Comparison of ENCODE assay signal across 8 cellular contexts in the genomic region with DNA sequence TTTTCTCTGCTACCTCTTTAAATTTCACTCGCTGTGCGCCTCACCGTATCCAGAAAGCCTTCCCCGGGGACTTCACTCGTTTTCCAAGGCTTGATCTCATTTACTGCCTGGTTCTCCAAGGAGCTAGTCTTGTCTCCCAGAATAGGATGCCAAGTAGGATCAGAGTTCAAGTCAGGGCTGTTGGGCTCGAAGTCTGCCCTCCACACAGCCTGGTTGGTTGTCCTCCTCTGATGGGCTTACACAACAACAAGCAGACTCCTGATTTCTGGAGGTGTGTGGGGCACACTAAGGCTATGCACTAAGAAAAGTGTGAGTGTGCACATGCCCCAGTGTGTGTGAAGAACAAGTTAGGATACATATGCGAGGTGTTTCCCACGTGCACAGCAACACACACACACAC. TPM values are rescaled to one million over a fixed set of nuclear protein-coding genes. Genes with fewer than 3 reads are reported as not detected.
DNase-seq lines count a peak whose midpoint lies in the region; ATAC-seq and TF ChIP-seq lines count a peak whose summit lies in the region.

No MANE protein-coding gene starts in this region.

- CTCF ChIA-PET in activated naive CD4-positive, alpha-beta T cell treated with anti-CD3 and anti-CD28 coated beads, Interleukin-2, amount 10 ng/mL, durations not matched to agents 7 days and 5 days (lab: Charles Lee): no interaction called here

- peaks cover 43% of the 10 kb centered on the region for H3K36me3 Mint-ChIP-seq in activated naive CD4-positive, alpha-beta T cell treated with anti-CD3 and anti-CD28 coated beads, Interleukin-2, amount 10 ng/mL, durations not matched to agents 7 days and 5 days

- H3K36me3 ChIP-seq in mucosa of descending colon (ENCODE audit: low read depth) (peaks cover 3% of the 10 kb centered on the region), vagina (no peaks in the 10 kb centered on the region)

- ATAC-seq in mucosa of descending colon (peak; percentile 44), GM18867 (IDR thresholded peaks at IDR 0.05; ENCODE audit: unreplicated experiment) (no peak)

- TF ChIP-seq CTCF in coronary artery (IDR thresholded peaks at IDR 0.05) (no peak), mucosa of descending colon (IDR thresholded peaks at IDR 0.05) (no peak), vagina (IDR thresholded peaks at IDR 0.05) (no peak)

- peak overlapping the region; percentile 28 to 85 for H3K27ac ChIP-seq in coronary artery
- peak overlapping the region; percentile 59 for H3K27ac ChIP-seq in vagina

- DNase-seq in activated naive CD4-positive, alpha-beta T cell treated with anti-CD3 and anti-CD28 coated beads, Interleukin-2, amount 10 ng/mL, durations not matched to agents 7 days and 5 days: no peak
- no peak for DNase-seq in activated naive CD4-positive, alpha-beta T cell treated with anti-CD3 and anti-CD28 coated beads, Interleukin-2, amount 50 U/mL, for 16 hours
- DNase-seq in coronary artery (ENCODE audit: low spot score): no peak
- peak in 1 of 3 donors; percentile 68 for DNase-seq in mucosa of descending colon
- no peak for DNase-seq in vagina (ENCODE audit: extremely low spot score in 2 of 2)
- no peak for DNase-seq in SW 1271 (lab: John Stamatoyannopoulos, UW)
- DNase-seq in CD1c-positive myeloid dendritic cell (ENCODE audit: extremely low spot score): no peak

- no peak overlapping the region for H3K4me3 Mint-ChIP-seq in activated naive CD4-positive, alpha-beta T cell treated with anti-CD3 and anti-CD28 coated beads, Interleukin-2, amount 10 ng/mL, durations not matched to agents 7 days and 5 days

- no peaks in the 10 kb centered on the region for H3K27me3 ChIP-seq in vagina

- peak overlapping the region; percentile 67 for H3K27ac Mint-ChIP-seq in activated naive CD4-positive, alpha-beta T cell treated with anti-CD3 and anti-CD28 coated beads, Interleukin-2, amount 10 ng/mL, durations not matched to agents 7 days and 5 days

- peaks cover 74% of the 10 kb centered on the region for H3K4me1 Mint-ChIP-seq in activated naive CD4-positive, alpha-beta T cell treated with anti-CD3 and anti-CD28 coated beads, Interleukin-2, amount 10 ng/mL, durations not matched to agents 7 days and 5 days

- no peaks in the 10 kb centered on the region for H3K9me3 Mint-ChIP-seq in activated naive CD4-positive, alpha-beta T cell treated with anti-CD3 and anti-CD28 coated beads, Interleukin-2, amount 10 ng/mL, durations not matched to agents 7 days and 5 days

- H3K9me3 ChIP-seq in mucosa of descending colon: no peaks in the 10 kb centered on the region
- H3K9me3 ChIP-seq in vagina: no peaks in the 10 kb centered on the region

- H3K4me3 ChIP-seq in coronary artery (peak overlapping the region; percentile 24), mucosa of descending colon (no peak overlapping the region), vagina (no peak overlapping the region)

- intact Hi-C loops in mucosa of descending colon (cut with DNase I, micrococcal nuclease): no loop called here
- intact Hi-C loops in vagina (cut with DNase I): no loop called here

- H3K27me3 Mint-ChIP-seq in activated naive CD4-positive, alpha-beta T cell treated with anti-CD3 and anti-CD28 coated beads, Interleukin-2, amount 10 ng/mL, durations not matched to agents 7 days and 5 days: peaks cover 8% of the 10 kb centered on the region

- peaks cover 60% of the 10 kb centered on the region for H3K4me1 ChIP-seq in mucosa of descending colon (ENCODE audit: low read depth)
- H3K4me1 ChIP-seq in vagina: peaks cover 45% of the 10 kb centered on the region

- TF ChIP-seq POLR2A in vagina (IDR thresholded peaks at IDR 0.05): no peak

RNA-seq across cellular contexts. Expression of a gene that starts 14.0 kb away (rescaled TPM):
- total RNA-seq in mucosa of descending colon (100 to 1,000 TPM; 140 to 218 (median 156) TPM), vagina (92.6 TPM)
